In the genomic region with DNA sequence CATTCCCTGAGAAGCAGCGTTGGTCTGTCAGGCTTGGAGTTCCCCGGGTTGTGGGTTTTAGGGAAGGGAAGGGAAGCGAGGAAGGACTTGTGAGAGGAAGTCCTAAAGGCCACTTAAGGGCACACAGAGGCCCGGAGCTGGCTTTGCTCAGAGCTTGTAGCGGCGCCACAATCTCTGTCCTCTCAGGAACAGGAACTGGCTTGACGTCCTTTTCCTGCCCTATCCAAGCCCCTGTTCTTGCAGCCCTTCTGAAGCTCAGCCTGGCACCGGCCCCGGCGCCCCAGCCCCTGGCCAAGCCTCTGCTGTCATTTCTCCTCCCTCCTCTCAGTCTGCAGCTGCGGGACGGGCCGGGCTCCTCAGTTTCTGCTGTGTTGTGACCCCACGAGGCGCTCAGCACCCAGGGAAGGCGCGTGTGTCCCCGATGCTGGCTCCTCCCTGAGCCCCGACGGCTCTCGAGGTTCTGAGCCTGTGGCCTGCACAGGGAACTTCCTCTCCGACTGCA, we compare ENCODE assay signal across 8 cellular contexts. TPM values are rescaled to one million over a fixed set of nuclear protein-coding genes. Genes with fewer than 3 reads are reported as not detected.
DNase-seq lines count a peak whose midpoint lies in the region; ATAC-seq lines count a peak whose summit lies in the region.

TSS of gene GIMAP8 (plus strand) at position 140 of the 502 bp plus-strand sequence. CDS start 16,069 bp downstream, outside the sequence.

- H3K36me3 ChIP-seq in CD4-positive, CD25-positive, alpha-beta regulatory T cell (ENCODE audit: control insufficient read depth, insufficient read depth, low read length): no peaks in the 10 kb centered on the region

- peaks cover 0 to 3% (median 0%) of the 10 kb centered on the region in 7 donors for H3K9me3 Mint-ChIP-seq in CD4-positive, CD25-positive, alpha-beta regulatory T cell
- H3K9me3 Mint-ChIP-seq in activated CD4-positive, alpha-beta memory T cell treated with anti-CD3 and anti-CD28 coated beads for 36 hours: peaks cover 7% of the 10 kb centered on the region

- H3K4me3 ChIP-seq in CD4-positive, CD25-positive, alpha-beta regulatory T cell (ENCODE audit: low read depth, low read length): peak within 1 kb of the TSS; percentile 99

- peaks cover 0 to 1% of the 10 kb centered on the region in 2 experiments for H3K9me3 ChIP-seq in CD4-positive, CD25-positive, alpha-beta regulatory T cell (ENCODE audit: control insufficient read depth in 2 of 2, low read length in 2 of 2)

- intact Hi-C loops in activated CD4-positive, alpha-beta memory T cell treated with anti-CD3 and anti-CD28 coated beads for 36 hours (cut with micrococcal nuclease): loop anchor here (1.0 to 2.0 kb wide), 2 partner anchors 52 to 117 kb away; partner anchors contain the start of gene GIMAP4
- intact Hi-C loops in Right ventricle myocardium inferior (cut with DNase I): loop anchor here (1.0 to 5.0 kb wide), 3 partner anchors 64 to 181 kb away; partner anchors contain the start of genes GIMAP4 and GIMAP7

- peak within 1 kb of the TSS; percentile 78 for H3K27ac ChIP-seq in CD4-positive, CD25-positive, alpha-beta regulatory T cell (ENCODE audit: insufficient read depth, low read length, poor library complexity, severe bottlenecking)

- DNase-seq in CD4-positive, CD25-positive, alpha-beta regulatory T cell: peak; percentile 15 to 70 (median 48)
- peak; percentile 68 for DNase-seq in activated CD4-positive, alpha-beta memory T cell treated with anti-CD3 and anti-CD28 coated beads for 36 hours
- DNase-seq in Right ventricle myocardium inferior (ENCODE audit: missing footprints): peak; percentile 89
- DNase-seq in stimulated activated CD4-positive, alpha-beta T cell treated with anti-CD3 and anti-CD28 coated beads, Interleukin-1b, Interleukin-23, amount 100 ng/mL, for 48 hours: peak; percentile 61
- DNase-seq in SW480 (ENCODE audit: low spot score): no peak
- DNase-seq in NCI-H1930 (lab: John Stamatoyannopoulos, UW): no peak
- DNase-seq in inferior parietal cortex (ENCODE audit: extremely low spot score): no peak

- peak; percentile 40 to 54 for ATAC-seq in CD4-positive, CD25-positive, alpha-beta regulatory T cell (ENCODE audit: low read depth in 2 of 2)
- peak; percentile 18 for ATAC-seq in HG02763 (IDR thresholded peaks at IDR 0.05; ENCODE audit: unreplicated experiment)
- peak; percentile 91 for ATAC-seq in Right ventricle myocardium inferior

- peak within 1 kb of the TSS; percentile 96 to 99 (median 97) for H3K4me3 Mint-ChIP-seq in CD4-positive, CD25-positive, alpha-beta regulatory T cell
- peak within 1 kb of the TSS; percentile 97 for H3K4me3 Mint-ChIP-seq in activated CD4-positive, alpha-beta memory T cell treated with anti-CD3 and anti-CD28 coated beads for 36 hours

- peaks cover 5 to 69% (median 48%) of the 10 kb centered on the region in 4 donors for H3K4me1 Mint-ChIP-seq in CD4-positive, CD25-positive, alpha-beta regulatory T cell
- H3K4me1 Mint-ChIP-seq in activated CD4-positive, alpha-beta memory T cell treated with anti-CD3 and anti-CD28 coated beads for 36 hours (ENCODE audit: low read depth): peaks cover 61% of the 10 kb centered on the region

- CTCF ChIA-PET in activated CD4-positive, alpha-beta memory T cell treated with anti-CD3 and anti-CD28 coated beads for 36 hours (lab: Charles Lee): interaction anchor here (0.9 to 5.1 kb wide), 12 partner anchors 29 to 305 kb away, joined by 3 to 71 read pairs (median 6); partner anchors contain the start of genes GIMAP4 and GIMAP7

- peaks cover 19% of the 10 kb centered on the region for H3K36me3 Mint-ChIP-seq in CD4-positive, CD25-positive, alpha-beta regulatory T cell
- H3K36me3 Mint-ChIP-seq in activated CD4-positive, alpha-beta memory T cell treated with anti-CD3 and anti-CD28 coated beads for 36 hours: peaks cover 31% of the 10 kb centered on the region

- H3K27me3 ChIP-seq in CD4-positive, CD25-positive, alpha-beta regulatory T cell (ENCODE audit: control insufficient read depth, insufficient read depth, low read length): no peaks in the 10 kb centered on the region

- POLR2A ChIA-PET in activated CD4-positive, alpha-beta memory T cell treated with anti-CD3 and anti-CD28 coated beads for 36 hours (lab: Charles Lee): interaction anchor here (0.6 to 5.1 kb wide), 18 partner anchors 10 to 305 kb away, joined by 3 to 78 read pairs (median 4); partner anchors contain the start of genes GIMAP1, GIMAP4, GIMAP6 and GIMAP7

- no peaks in the 10 kb centered on the region for H3K27me3 Mint-ChIP-seq in CD4-positive, CD25-positive, alpha-beta regulatory T cell
- H3K27me3 Mint-ChIP-seq in activated CD4-positive, alpha-beta memory T cell treated with anti-CD3 and anti-CD28 coated beads for 36 hours: no peaks in the 10 kb centered on the region

- H3K4me1 ChIP-seq in CD4-positive, CD25-positive, alpha-beta regulatory T cell (ENCODE audit: control insufficient read depth, insufficient read depth, low read length, poor library complexity, severe bottlenecking): peaks cover 58% of the 10 kb centered on the region

- H3K27ac Mint-ChIP-seq in CD4-positive, CD25-positive, alpha-beta regulatory T cell: peak within 1 kb of the TSS; percentile 86 to 99 (median 95)
- peak within 1 kb of the TSS; percentile 98 for H3K27ac Mint-ChIP-seq in activated CD4-positive, alpha-beta memory T cell treated with anti-CD3 and anti-CD28 coated beads for 36 hours

RNA-seq across cellular contexts. Expression of gene GIMAP8, which starts in this region (rescaled TPM):
- total RNA-seq in CD4-positive, CD25-positive, alpha-beta regulatory T cell: 8.0 TPM
- 10 to 100 TPM; 11.3 to 30.8 (median 18.4) TPM for polyA plus RNA-seq in CD4-positive, CD25-positive, alpha-beta regulatory T cell
- total RNA-seq in activated CD4-positive, alpha-beta memory T cell treated with anti-CD3 and anti-CD28 coated beads for 36 hours: 10 to 100 TPM; 11.8 TPM
- total RNA-seq in Right ventricle myocardium inferior: 14.9 TPM

Comparison
In these comparisons a context has a peak if more than half of its experiments do, and no peak if none do; other contexts are left out.
1. ATAC-seq: peak in every context shown above with its lines; median percentile 91 in Right ventricle myocardium inferior; 47 in CD4-positive, CD25-positive, alpha-beta regulatory T cell; 18 in HG02763.
2. DNase-seq: peak in CD4-positive, CD25-positive, alpha-beta regulatory T cell (3 of 3), activated CD4-positive, alpha-beta memory T cell treated with anti-CD3 and anti-CD28 coated beads for 36 hours (single experiment), Right ventricle myocardium inferior (single experiment) and stimulated activated CD4-positive, alpha-beta T cell treated with anti-CD3 and anti-CD28 coated beads, Interleukin-1b, Interleukin-23, amount 100 ng/mL, for 48 hours (single experiment); none in SW480 (single experiment), NCI-H1930 (0 of 2) and inferior parietal cortex (single experiment).